Comparison of ENCODE assay signal across 16 cellular contexts in genomic region chr18:78977627-78978271, GRCh38. TPM values are rescaled to one million over a fixed set of nuclear protein-coding genes. Genes with fewer than 3 reads are reported as not detected.
DNase-seq lines count a peak whose midpoint lies in the region; ATAC-seq and TF ChIP-seq lines count a peak whose summit lies in the region.
"Had no signal": no experiment of that assay in that cellular context is flagged by ENCODE, and none has a peak within 500 bp of the region (broad histone marks: within the 10 kb centered on the region; RNA-seq: fewer than 3 reads in every experiment).

No MANE protein-coding gene starts in this region.

- no peak overlapping the region for H3K27ac Mint-ChIP-seq in activated naive CD8-positive, alpha-beta T cell
- H3K27ac Mint-ChIP-seq in type B pancreatic cell, result peak overlapping the region; percentile 43

- DNase-seq in activated T-cell treated with anti-CD3 and anti-CD28 coated beads, Interleukin-2, amount 50 U/mL, for 4 hours, result no peak
- DNase-seq in activated T-cell treated with anti-CD3 and anti-CD28 coated beads, Interleukin-2, amount 50 U/mL, for 1 hour, result no peak
- no peak for DNase-seq in type B pancreatic cell (ENCODE audit: extremely low spot score, unreplicated experiment)
- DNase-seq: activated CD4-positive, CD25-positive, alpha-beta regulatory T cell; activated gamma-delta T cell; DND-41; heart left ventricle; NCI-H2081 had no signal

- no peak for TF ChIP-seq CTCF in type B pancreatic cell (conservative IDR thresholded peaks at IDR 0.05)

- H3K27me3 ChIP-seq in layer of hippocampus (ENCODE audit: control insufficient read depth, insufficient read depth, low read length), result peaks cover 36% of the 10 kb centered on the region

- H3K9me3 Mint-ChIP-seq in activated T-cell treated with anti-CD3 and anti-CD28 coated beads, Interleukin-2, amount 50 U/mL, for 4 hours, result peaks cover 4% of the 10 kb centered on the region
- H3K9me3 Mint-ChIP-seq in activated naive CD8-positive, alpha-beta T cell (ENCODE audit: low read depth), result no peaks in the 10 kb centered on the region
- no peaks in the 10 kb centered on the region for H3K9me3 Mint-ChIP-seq in type B pancreatic cell

- no peak for ATAC-seq in activated T-cell treated with anti-CD3 and anti-CD28 coated beads, Interleukin-2, amount 50 U/mL, for 4 hours
- ATAC-seq in GM18519 (IDR thresholded peaks at IDR 0.05; ENCODE audit: low FRiP score, unreplicated experiment) (no peak), GM19324 (IDR thresholded peaks at IDR 0.05; ENCODE audit: low FRiP score, unreplicated experiment) (no peak), GM18517 (IDR thresholded peaks at IDR 0.05; ENCODE audit: unreplicated experiment) (no peak)
- ATAC-seq: GM12878, heart left ventricle had no signal

- H3K4me3 Mint-ChIP-seq in activated T-cell treated with anti-CD3 and anti-CD28 coated beads, Interleukin-2, amount 50 U/mL, for 4 hours, result peak overlapping the region; percentile 42
- peak overlapping the region; percentile 58 for H3K4me3 Mint-ChIP-seq in activated naive CD8-positive, alpha-beta T cell
- H3K4me3 Mint-ChIP-seq in type B pancreatic cell, result peak overlapping the region; percentile 80

- no peaks in the 10 kb centered on the region for H3K36me3 Mint-ChIP-seq in activated T-cell treated with anti-CD3 and anti-CD28 coated beads, Interleukin-2, amount 50 U/mL, for 4 hours (ENCODE audit: insufficient read depth)
- H3K36me3 Mint-ChIP-seq in activated naive CD8-positive, alpha-beta T cell, result peaks cover 5% of the 10 kb centered on the region
- H3K36me3 Mint-ChIP-seq in type B pancreatic cell, result no peaks in the 10 kb centered on the region

- H3K27ac ChIP-seq in layer of hippocampus (ENCODE audit: low read depth, low read length), result peak overlapping the region; percentile 52
- H3K27ac ChIP-seq: heart left ventricle, SK-N-MC had no signal

- H3K4me1 Mint-ChIP-seq in activated T-cell treated with anti-CD3 and anti-CD28 coated beads, Interleukin-2, amount 50 U/mL, for 4 hours (ENCODE audit: low read depth), result peaks cover 18% of the 10 kb centered on the region
- H3K4me1 Mint-ChIP-seq in activated naive CD8-positive, alpha-beta T cell (ENCODE audit: low read depth), result peaks cover 22% of the 10 kb centered on the region
- H3K4me1 Mint-ChIP-seq in type B pancreatic cell (ENCODE audit: unreplicated experiment), result peaks cover 8% of the 10 kb centered on the region

- H3K27me3 Mint-ChIP-seq in activated T-cell treated with anti-CD3 and anti-CD28 coated beads, Interleukin-2, amount 50 U/mL, for 4 hours (ENCODE audit: low read depth), result peaks cover 57% of the 10 kb centered on the region
- peaks cover 48% of the 10 kb centered on the region for H3K27me3 Mint-ChIP-seq in activated naive CD8-positive, alpha-beta T cell
- peaks cover 64% of the 10 kb centered on the region for H3K27me3 Mint-ChIP-seq in type B pancreatic cell

RNA-seq across cellular contexts. Expression of gene SALL3, which starts 1.9 kb away (rescaled TPM):
- not detected for total RNA-seq in activated T-cell treated with anti-CD3 and anti-CD28 coated beads, Interleukin-2, amount 50 U/mL, for 4 hours
- total RNA-seq in type B pancreatic cell (ENCODE audit: low replicate concordance), result 0.21 and 14.6 TPM in 2 replicates
- total RNA-seq: lung microvascular endothelial cell had no signal
